8 cellular contexts compared by ENCODE assay signal in the genomic region with DNA sequence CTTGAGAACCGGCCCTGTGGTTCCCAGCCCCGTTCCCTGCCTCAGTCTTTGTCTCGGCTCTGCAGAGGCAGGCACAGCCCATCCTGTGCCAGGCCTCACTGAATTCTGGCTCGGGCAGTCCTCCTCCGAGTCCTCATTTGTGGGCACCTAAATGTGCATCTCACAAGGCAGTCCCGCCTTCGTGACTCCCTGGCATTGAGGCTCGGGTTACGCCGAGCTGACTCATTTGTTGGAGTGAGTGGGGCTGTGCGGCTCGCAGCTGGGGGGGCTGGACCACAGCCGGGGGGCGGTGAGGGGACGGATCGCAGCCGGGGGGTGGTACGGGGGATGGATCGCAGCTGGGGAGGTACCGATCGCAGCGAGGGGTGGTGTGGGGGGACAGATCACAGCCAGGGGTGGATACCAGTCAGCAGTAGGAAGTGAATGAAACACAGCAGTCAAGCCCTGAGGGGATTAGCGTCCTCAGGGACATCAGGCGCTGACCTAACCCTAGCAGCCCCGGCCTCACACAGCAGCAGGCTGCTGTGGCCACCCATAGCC.
A peak's percentile ranks its signal among the peaks of the same experiment; 100 is the strongest.
DNase-seq lines count a peak whose midpoint lies in the region; ATAC-seq and TF ChIP-seq lines count a peak whose summit lies in the region.

No MANE protein-coding gene starts in this region.

- ATAC-seq in HG03135 (IDR thresholded peaks at IDR 0.05; ENCODE audit: unreplicated experiment), result no peak

- peaks cover 9 to 20% (median 19%) of the 10 kb centered on the region in 4 donors for H3K4me1 ChIP-seq in esophagus muscularis mucosa

- peak overlapping the region; percentile 27 to 44 (median 28) for H3K4me3 ChIP-seq in esophagus muscularis mucosa

- H3K9me3 Mint-ChIP-seq in neural crest cell, result peaks cover 4% of the 10 kb centered on the region
- no peaks in the 10 kb centered on the region for H3K9me3 Mint-ChIP-seq in T-helper 2 cell treated with Interferon-gamma antibody and Interleukin-4, amounts not matched to agents 5 μg/mL and 100 μg/mL, for 36 hours

- WGBS in esophagus muscularis mucosa, result 24% methylated on average over 23 of the region's 25 CpGs

- H3K27ac Mint-ChIP-seq in neural crest cell (ENCODE audit: unreplicated experiment), result peak overlapping the region; percentile 62
- no peak overlapping the region for H3K27ac Mint-ChIP-seq in T-helper 2 cell treated with Interferon-gamma antibody and Interleukin-4, amounts not matched to agents 5 μg/mL and 100 μg/mL, for 36 hours

- no peaks in the 10 kb centered on the region for H3K9me3 ChIP-seq in esophagus muscularis mucosa

- no peak for TF ChIP-seq POLR2A in esophagus muscularis mucosa (IDR thresholded peaks at IDR 0.05; ENCODE audit: low read depth)

- peak overlapping the region; percentile 27 to 60 (median 55) for H3K27ac ChIP-seq in esophagus muscularis mucosa (replicated peaks in 1 of 4)

- H3K27me3 ChIP-seq in esophagus muscularis mucosa, result no peaks in the 10 kb centered on the region

- peaks cover 8 to 85% (median 59%) of the 10 kb centered on the region in 4 donors for H3K36me3 ChIP-seq in esophagus muscularis mucosa

- DNase-seq in EL (peak; percentile 95), NCI-H446 treated with DMSO at 0.1 percent for 48 hours (lab: John Stamatoyannopoulos, UW) (peak; percentile 7), esophagus muscularis mucosa (ENCODE audit: extremely low spot score) (peak; percentile 93), neural crest cell (ENCODE audit: low read depth, low spot score) (peak; percentile 25), HuH-7.5 (ENCODE audit: low spot score) (no peak)
- DNase-seq in activated CD4-positive, CD25-positive, alpha-beta regulatory T cell (lab: John Stamatoyannopoulos, UW), result no peak
- DNase-seq in T-helper 2 cell treated with Interferon-gamma antibody and Interleukin-4, amounts not matched to agents 5 μg/mL and 100 μg/mL, for 36 hours (ENCODE audit: low spot score), result no peak

- H3K4me3 Mint-ChIP-seq in neural crest cell, result peak overlapping the region; percentile 64
- H3K4me3 Mint-ChIP-seq in T-helper 2 cell treated with Interferon-gamma antibody and Interleukin-4, amounts not matched to agents 5 μg/mL and 100 μg/mL, for 36 hours, result no peak overlapping the region

- peaks cover 7% of the 10 kb centered on the region for H3K36me3 Mint-ChIP-seq in neural crest cell (ENCODE audit: low read depth)
- peaks cover 7% of the 10 kb centered on the region for H3K36me3 Mint-ChIP-seq in T-helper 2 cell treated with Interferon-gamma antibody and Interleukin-4, amounts not matched to agents 5 μg/mL and 100 μg/mL, for 36 hours (ENCODE audit: low read depth)

- TF ChIP-seq CTCF in esophagus muscularis mucosa (IDR thresholded peaks at IDR 0.05) (no peak), neural crest cell (conservative IDR thresholded peaks at IDR 0.05) (no peak)

- TF ChIP-seq EP300 in esophagus muscularis mucosa (IDR thresholded peaks at IDR 0.05), result no peak

- intact Hi-C loops in esophagus muscularis mucosa (cut with DNase I), result no loop called here

- H3K4me1 Mint-ChIP-seq in neural crest cell, result peaks cover 23% of the 10 kb centered on the region
- no peaks in the 10 kb centered on the region for H3K4me1 Mint-ChIP-seq in T-helper 2 cell treated with Interferon-gamma antibody and Interleukin-4, amounts not matched to agents 5 μg/mL and 100 μg/mL, for 36 hours (ENCODE audit: low read depth)

- H3K27me3 Mint-ChIP-seq in neural crest cell (ENCODE audit: low read depth), result no peaks in the 10 kb centered on the region
- no peaks in the 10 kb centered on the region for H3K27me3 Mint-ChIP-seq in T-helper 2 cell treated with Interferon-gamma antibody and Interleukin-4, amounts not matched to agents 5 μg/mL and 100 μg/mL, for 36 hours (ENCODE audit: low read depth)

Comparison
In these comparisons a context has a peak if more than half of its experiments do, and no peak if none do; other contexts are left out.
1. DNase-seq: peak in EL (single experiment), NCI-H446 treated with DMSO at 0.1 percent for 48 hours (single experiment), esophagus muscularis mucosa (single experiment) and neural crest cell (single experiment); none in activated CD4-positive, CD25-positive, alpha-beta regulatory T cell (0 of 4), HuH-7.5 (single experiment) and T-helper 2 cell treated with Interferon-gamma antibody and Interleukin-4, amounts not matched to agents 5 μg/mL and 100 μg/mL, for 36 hours (single experiment).